1 cellular context compared by ENCODE assay signal in genomic region chr11:68012843-68013610, GRCh38.
A peak's percentile ranks its signal among the peaks of the same experiment; 100 is the strongest.
TF ChIP-seq lines count a peak whose summit lies in the region.

No MANE protein-coding gene starts in this region.

TF ChIP-seq in HepG2, 621 proteins besides CTCF, POLR2A, EP300 and RAD21 (continued from another document and continues in another):
- TF ChIP-seq ZNF609 (CRISPR knock-in tag; IDR thresholded peaks at IDR 0.05; ENCODE audit: borderline replicate concordance): peak; percentile 39; the same call in 1 of the 2 replicates
- TF ChIP-seq GATAD2A (CRISPR knock-in tag; IDR thresholded peaks at IDR 0.05): peak; percentile 79
- TF ChIP-seq, protein P1, sequence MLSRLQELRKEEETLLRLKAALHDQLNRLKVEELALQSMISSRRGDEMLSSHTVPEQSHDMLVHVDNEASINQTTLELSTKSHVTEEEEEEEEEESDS (CRISPR knock-in tag; IDR thresholded peaks at IDR 0.05; ENCODE audit: borderline replicate concordance): no peak
- TF ChIP-seq ASH2L (IDR thresholded peaks at IDR 0.05; ENCODE audit: insufficient read length, low read depth, low read length): peak; percentile 41
- TF ChIP-seq EZH2 (conservative IDR thresholded peaks at IDR 0.05; ENCODE audit: low read depth, low read length): no peak
- peak; percentile 44; the same call in 1 of the 2 replicates for TF ChIP-seq HDAC1 (CRISPR knock-in tag; IDR thresholded peaks at IDR 0.05)
- no peak for TF ChIP-seq MEF2D (CRISPR knock-in tag; IDR thresholded peaks at IDR 0.05)
- peak; percentile 32; the same call in 1 of the 2 replicates for TF ChIP-seq TFDP1 (CRISPR knock-in tag; IDR thresholded peaks at IDR 0.05; ENCODE audit: borderline replicate concordance)
- TF ChIP-seq TBX3 (IDR thresholded peaks at IDR 0.05; ENCODE audit: borderline replicate concordance): peak; percentile 52; the same call in 1 of the 2 replicates
- peak; percentile 37; the same call in 1 of the 2 replicates for TF ChIP-seq ZGPAT (CRISPR knock-in tag; IDR thresholded peaks at IDR 0.05)
- TF ChIP-seq ZNF367 (CRISPR knock-in tag; IDR thresholded peaks at IDR 0.05; ENCODE audit: borderline replicate concordance): no peak
- peak; percentile 23; the same call in 1 of the 2 replicates for TF ChIP-seq FOSL2 (CRISPR knock-in tag; IDR thresholded peaks at IDR 0.05)
- TF ChIP-seq NCOA2 (CRISPR knock-in tag; IDR thresholded peaks at IDR 0.05): peak; percentile 71
- 0 out of 4 replicates have a peak, but pooled peaks of 1 of the 2 experiments have one; percentile 29 for TF ChIP-seq KLF16 (CRISPR knock-in tag; IDR thresholded peaks at IDR 0.05)
- TF ChIP-seq, protein P2, sequence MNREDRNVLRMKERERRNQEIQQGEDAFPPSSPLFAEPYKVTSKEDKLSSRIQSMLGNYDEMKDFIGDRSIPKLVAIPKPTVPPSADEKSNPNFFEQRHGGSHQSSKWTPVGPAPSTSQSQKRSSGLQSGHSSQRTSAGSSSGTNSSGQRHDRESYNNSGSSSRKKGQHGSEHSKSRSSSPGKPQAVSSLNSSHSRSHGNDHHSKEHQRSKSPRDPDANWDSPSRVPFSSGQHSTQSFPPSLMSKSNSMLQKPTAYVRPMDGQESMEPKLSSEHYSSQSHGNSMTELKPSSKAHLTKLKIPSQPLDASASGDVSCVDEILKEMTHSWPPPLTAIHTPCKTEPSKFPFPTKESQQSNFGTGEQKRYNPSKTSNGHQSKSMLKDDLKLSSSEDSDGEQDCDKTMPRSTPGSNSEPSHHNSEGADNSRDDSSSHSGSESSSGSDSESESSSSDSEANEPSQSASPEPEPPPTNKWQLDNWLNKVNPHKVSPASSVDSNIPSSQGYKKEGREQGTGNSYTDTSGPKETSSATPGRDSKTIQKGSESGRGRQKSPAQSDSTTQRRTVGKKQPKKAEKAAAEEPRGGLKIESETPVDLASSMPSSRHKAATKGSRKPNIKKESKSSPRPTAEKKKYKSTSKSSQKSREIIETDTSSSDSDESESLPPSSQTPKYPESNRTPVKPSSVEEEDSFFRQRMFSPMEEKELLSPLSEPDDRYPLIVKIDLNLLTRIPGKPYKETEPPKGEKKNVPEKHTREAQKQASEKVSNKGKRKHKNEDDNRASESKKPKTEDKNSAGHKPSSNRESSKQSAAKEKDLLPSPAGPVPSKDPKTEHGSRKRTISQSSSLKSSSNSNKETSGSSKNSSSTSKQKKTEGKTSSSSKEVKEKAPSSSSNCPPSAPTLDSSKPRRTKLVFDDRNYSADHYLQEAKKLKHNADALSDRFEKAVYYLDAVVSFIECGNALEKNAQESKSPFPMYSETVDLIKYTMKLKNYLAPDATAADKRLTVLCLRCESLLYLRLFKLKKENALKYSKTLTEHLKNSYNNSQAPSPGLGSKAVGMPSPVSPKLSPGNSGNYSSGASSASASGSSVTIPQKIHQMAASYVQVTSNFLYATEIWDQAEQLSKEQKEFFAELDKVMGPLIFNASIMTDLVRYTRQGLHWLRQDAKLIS (CRISPR knock-in tag; IDR thresholded peaks at IDR 0.05): no peak
- 0 out of 2 replicates have a peak, but pooled peaks have one; percentile 24 for TF ChIP-seq MXD4 (CRISPR knock-in tag; IDR thresholded peaks at IDR 0.05)
- TF ChIP-seq BRD4 (CRISPR knock-in tag; IDR thresholded peaks at IDR 0.05): 0 out of 2 replicates have a peak, but pooled peaks have one; percentile 17
- no peak for TF ChIP-seq DNMT3B (CRISPR knock-in tag; conservative IDR thresholded peaks at IDR 0.05)
- TF ChIP-seq DNMT1 (CRISPR knock-in tag; IDR thresholded peaks at IDR 0.05): no peak
- no peak for TF ChIP-seq PLSCR1 (CRISPR knock-in tag; IDR thresholded peaks at IDR 0.05; ENCODE audit: borderline replicate concordance)
- TF ChIP-seq ZNF441 (CRISPR knock-in tag; IDR thresholded peaks at IDR 0.05; ENCODE audit: borderline replicate concordance): peak; percentile 81
- TF ChIP-seq AKAP8 (CRISPR knock-in tag; IDR thresholded peaks at IDR 0.05): no peak
- TF ChIP-seq NR2F6 (IDR thresholded peaks at IDR 0.05): peak; percentile 67
- peak; percentile 76 for TF ChIP-seq NR2F6 (CRISPR knock-in tag; IDR thresholded peaks at IDR 0.05)
- no peak for TF ChIP-seq ZBTB2 (CRISPR knock-in tag; IDR thresholded peaks at IDR 0.05; ENCODE audit: low read depth)
- no peak for TF ChIP-seq ZBTB25 (CRISPR knock-in tag; IDR thresholded peaks at IDR 0.05)
- no peak for TF ChIP-seq SP140L (CRISPR knock-in tag; IDR thresholded peaks at IDR 0.05; ENCODE audit: borderline replicate concordance)
- peak; percentile 34; the same call in 1 of the 2 replicates for TF ChIP-seq THAP11 (CRISPR knock-in tag; IDR thresholded peaks at IDR 0.05)
- TF ChIP-seq MXI1 (IDR thresholded peaks at IDR 0.05; ENCODE audit: borderline replicate concordance, low read depth, low read length): no peak; the same call in 2 of the 3 replicates
- TF ChIP-seq HNRNPL (IDR thresholded peaks at IDR 0.05; ENCODE audit: low read depth, low read length): peak; percentile 88; the same call in 1 of the 2 replicates
- TF ChIP-seq NFE2 (CRISPR knock-in tag; IDR thresholded peaks at IDR 0.05): no peak
- peak; percentile 54; the same call in 1 of the 2 replicates for TF ChIP-seq NCOR1 (IDR thresholded peaks at IDR 0.05; ENCODE audit: borderline replicate concordance, low read length)
- no peak for TF ChIP-seq CREB1 (IDR thresholded peaks at IDR 0.05)
- TF ChIP-seq CREB1 (CRISPR knock-in tag; IDR thresholded peaks at IDR 0.05): no peak
- TF ChIP-seq TCF7 (IDR thresholded peaks at IDR 0.05; ENCODE audit: low read depth): peak; percentile 44; the same call in 1 of the 2 replicates
- no peak for TF ChIP-seq ZFP36 (IDR thresholded peaks at IDR 0.05; ENCODE audit: borderline replicate concordance, low read depth, low read length, partially characterized antibody)
- peak; percentile 64 for TF ChIP-seq FOXP4 (CRISPR knock-in tag; IDR thresholded peaks at IDR 0.05)
- no peak for TF ChIP-seq AHR (CRISPR knock-in tag; IDR thresholded peaks at IDR 0.05)
- TF ChIP-seq ZNF18 (CRISPR knock-in tag; IDR thresholded peaks at IDR 0.05; ENCODE audit: insufficient replicate concordance): no peak
- TF ChIP-seq ATRX (CRISPR knock-in tag; IDR thresholded peaks at IDR 0.05; ENCODE audit: borderline replicate concordance): no peak
- 0 out of 2 replicates have a peak, but pooled peaks have one; percentile 24 for TF ChIP-seq FOXO1 (CRISPR knock-in tag; IDR thresholded peaks at IDR 0.05)
- no peak for TF ChIP-seq ZNF501 (CRISPR knock-in tag; IDR thresholded peaks at IDR 0.05)
- no peak for TF ChIP-seq LCORL (IDR thresholded peaks at IDR 0.05)
- TF ChIP-seq LCORL (CRISPR knock-in tag; IDR thresholded peaks at IDR 0.05): peak; percentile 81
- TF ChIP-seq NPAS2 (CRISPR knock-in tag; IDR thresholded peaks at IDR 0.05; ENCODE audit: borderline replicate concordance): no peak
- no peak for TF ChIP-seq SRSF1 (optimal IDR thresholded peaks at IDR 0.05; ENCODE audit: low read depth, low read length)
